In the genomic region with DNA sequence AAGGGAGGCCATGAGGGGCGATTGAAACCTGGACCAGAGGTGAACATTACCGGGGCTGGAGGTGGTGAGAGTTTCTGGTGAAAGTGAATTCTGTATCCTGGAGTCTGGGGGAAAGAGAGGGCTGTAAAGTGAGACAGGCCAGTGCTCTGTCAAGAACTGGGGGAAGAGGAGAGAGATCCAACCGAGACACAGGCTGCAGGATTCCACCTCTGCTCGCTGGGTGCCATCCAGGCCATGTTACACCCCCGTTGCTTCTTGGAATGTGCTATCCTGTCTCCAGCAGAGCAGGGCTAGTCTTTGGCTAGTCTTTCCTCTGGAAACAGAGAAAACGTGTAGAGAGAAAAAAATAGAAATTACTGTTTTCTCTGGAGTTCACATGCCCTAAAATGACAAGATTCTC, we compare ENCODE assay signal across 15 cellular contexts. TPM values are rescaled to one million over a fixed set of nuclear protein-coding genes. Genes with fewer than 3 reads are reported as not detected.
DNase-seq lines count a peak whose midpoint lies in the region; TF ChIP-seq lines count a peak whose summit lies in the region.
"Had no signal": no experiment of that assay in that cellular context is flagged by ENCODE, and none has a peak within 500 bp of the region (broad histone marks: within the 10 kb centered on the region; RNA-seq: fewer than 3 reads in every experiment).

No MANE protein-coding gene starts in this region.

- H3K27ac ChIP-seq in mesendoderm (ENCODE audit: low read depth, low read length) (no peak overlapping the region), skeletal muscle tissue (ENCODE audit: low read depth, low read length) (peak overlapping the region; percentile 17)
- no peak overlapping the region for H3K27ac ChIP-seq in CD4-positive, alpha-beta memory T cell (ENCODE audit: low read depth, low read length)
- H3K27ac ChIP-seq: vagina had no signal

- H3K36me3 Mint-ChIP-seq in HFFc6 (ENCODE audit: low read depth), result no peaks in the 10 kb centered on the region
- H3K36me3 Mint-ChIP-seq in CD4-positive, alpha-beta memory T cell, result no peaks in the 10 kb centered on the region

- no peak overlapping the region for H2BK5ac ChIP-seq in mesendoderm (ENCODE audit: low read length)

- H4K5ac ChIP-seq in mesendoderm (ENCODE audit: low read length), result no peak overlapping the region

- H3K9ac ChIP-seq in mesendoderm (ENCODE audit: low read length) (no peak overlapping the region), skeletal muscle tissue (ENCODE audit: low read depth in 1 of 3, low read length in 3 of 3) (no peak overlapping the region)

- WGBS in mesendoderm (ENCODE audit: extremely low coverage, insufficient coverage, low lambda C conversion rate), result no CpG with 5 or more reads among the region's 6 CpGs

- peak overlapping the region; percentile 89 for H3K27ac Mint-ChIP-seq in HFFc6
- no peak overlapping the region for H3K27ac Mint-ChIP-seq in CD4-positive, alpha-beta memory T cell

- no peak overlapping the region for H3K4me3 ChIP-seq in mesendoderm (ENCODE audit: low read length)
- H3K4me3 ChIP-seq in skeletal muscle tissue (ENCODE audit: low read length in 3 of 3), result no peak overlapping the region
- no peak overlapping the region for H3K4me3 ChIP-seq in CD4-positive, alpha-beta memory T cell (ENCODE audit: low read length in 2 of 2)
- H3K4me3 ChIP-seq: vagina had no signal

- no peak overlapping the region for H3K4ac ChIP-seq in mesendoderm (ENCODE audit: low read depth, low read length)

- no peaks in the 10 kb centered on the region for H3K79me1 ChIP-seq in mesendoderm (ENCODE audit: low read length)

- H3K4me1 ChIP-seq in mesendoderm (ENCODE audit: control insufficient read depth, low read depth, low read length) (peaks cover 5% of the 10 kb centered on the region), skeletal muscle tissue (ENCODE audit: control insufficient read depth in 3 of 3, insufficient read depth in 3 of 3, low read length in 3 of 3) (peaks cover 8 to 10% (median 9%) of the 10 kb centered on the region in 3 donors)
- no peaks in the 10 kb centered on the region for H3K4me1 ChIP-seq in CD4-positive, alpha-beta memory T cell (ENCODE audit: insufficient read depth, low read length)

- H3K27me3 ChIP-seq in mesendoderm (ENCODE audit: insufficient read depth, low read length, poor library complexity) (no peaks in the 10 kb centered on the region), skeletal muscle tissue (ENCODE audit: control insufficient read depth in 3 of 3, insufficient read depth in 3 of 3, low read length in 3 of 3) (no peaks in the 10 kb centered on the region)
- no peaks in the 10 kb centered on the region for H3K27me3 ChIP-seq in CD4-positive, alpha-beta memory T cell (ENCODE audit: insufficient read depth, low read length)
- H3K27me3 ChIP-seq: vagina had no signal

- H3K36me3 ChIP-seq in mesendoderm (ENCODE audit: control insufficient read depth, insufficient read depth, low read length), result no peaks in the 10 kb centered on the region
- H3K36me3 ChIP-seq in skeletal muscle tissue (ENCODE audit: control insufficient read depth in 3 of 3, insufficient read depth in 3 of 3, low read length in 3 of 3), result no peaks in the 10 kb centered on the region
- H3K36me3 ChIP-seq in CD4-positive, alpha-beta memory T cell (ENCODE audit: insufficient read depth, low read length), result no peaks in the 10 kb centered on the region
- H3K36me3 ChIP-seq: vagina had no signal

- no peak overlapping the region for H3K23ac ChIP-seq in mesendoderm (ENCODE audit: low read length)

- DNase-seq in HFFc6 (no peak), cerebellar cortex (ENCODE audit: low spot score) (peak; percentile 30), mesendoderm (peak; percentile 51), NCI-H345 (lab: John Stamatoyannopoulos, UW) (no peak), NCI-H1436 treated with DMSO at 0.1 percent for 48 hours (lab: John Stamatoyannopoulos, UW) (no peak), EL (no peak)
- DNase-seq in CD4-positive, alpha-beta memory T cell, result no peak
- DNase-seq: activated naive CD4-positive, alpha-beta T cell treated with anti-CD3 and anti-CD28 coated beads, Interleukin-2, amount 50 U/mL, for 16 hours; C1 segment of cervical spinal cord; central memory CD4-positive, alpha-beta T cell; NCI-H2107; NK-92 treated with Interleukin-12 subunit alpha and Interleukin-12 subunit beta, amount 100 ng/mL, for 24 hours had no signal

- no peak overlapping the region for H3K56ac ChIP-seq in mesendoderm (ENCODE audit: low read length)

- H4K8ac ChIP-seq in mesendoderm (ENCODE audit: low read depth, low read length), result no peak overlapping the region

- no peak overlapping the region for H2BK15ac ChIP-seq in mesendoderm (replicated peaks; ENCODE audit: low read depth)

- CTCF ChIA-PET in CD4-positive, alpha-beta memory T cell (lab: Charles Lee; ENCODE audit: partially characterized antibody), result no interaction called here

- no peaks in the 10 kb centered on the region for H3K79me2 ChIP-seq in mesendoderm (ENCODE audit: control insufficient read depth, insufficient read depth, low read length)

- H3K4me2 ChIP-seq in mesendoderm (ENCODE audit: low read length), result no peak overlapping the region

- no peaks in the 10 kb centered on the region; the same call in 1 of the 2 replicates for H3K27me3 Mint-ChIP-seq in HFFc6 (ENCODE audit: insufficient read depth)
- H3K27me3 Mint-ChIP-seq in CD4-positive, alpha-beta memory T cell, result no peaks in the 10 kb centered on the region

- H3K4me3 Mint-ChIP-seq in HFFc6, result peak overlapping the region; percentile 44; the same call in 1 of the 2 replicates
- no peak overlapping the region for H3K4me3 Mint-ChIP-seq in CD4-positive, alpha-beta memory T cell

- no peaks in the 10 kb centered on the region for H3K9me3 Mint-ChIP-seq in HFFc6
- no peaks in the 10 kb centered on the region for H3K9me3 Mint-ChIP-seq in CD4-positive, alpha-beta memory T cell

- H3K4me1 Mint-ChIP-seq in HFFc6 (ENCODE audit: low read depth), result peaks cover 47% of the 10 kb centered on the region
- H3K4me1 Mint-ChIP-seq in CD4-positive, alpha-beta memory T cell, result no peaks in the 10 kb centered on the region

- TF ChIP-seq CTCF in HFFc6 (IDR thresholded peaks at IDR 0.05), result no peak

- H2AK5ac ChIP-seq in mesendoderm (ENCODE audit: low read length), result no peak overlapping the region

- POLR2A ChIA-PET in CD4-positive, alpha-beta memory T cell (lab: Charles Lee; ENCODE audit: partially characterized antibody), result no interaction called here

- H3K18ac ChIP-seq in mesendoderm (ENCODE audit: low read length), result no peak overlapping the region

- intact Hi-C loops in CD4-positive, alpha-beta memory T cell (cut with micrococcal nuclease), result no loop called here

- H3K9me3 ChIP-seq in skeletal muscle tissue (ENCODE audit: control insufficient read depth in 3 of 3, low read length in 3 of 3), result no peaks in the 10 kb centered on the region
- H3K9me3 ChIP-seq in CD4-positive, alpha-beta memory T cell (ENCODE audit: control insufficient read depth in 1 of 2, low read length in 2 of 2), result no peaks in the 10 kb centered on the region
- H3K9me3 ChIP-seq: vagina had no signal

- no peak overlapping the region for H2BK120ac ChIP-seq in mesendoderm (ENCODE audit: low read depth, low read length)

RNA-seq across cellular contexts. Expression of a gene that starts 16.7 kb away (rescaled TPM):
- total RNA-seq in HFFc6 (2021; fragmentation: NEBNext Ultra II Directional; extraction: Animal tissue kit (Norgen Biotek cat#: 25700)), result not detected
- polyA plus RNA-seq in mesendoderm (2013, experiment 1 of 2), result not detected
- polyA plus RNA-seq in mesendoderm (2013, experiment 2 of 2), result not detected
- total RNA-seq in skeletal muscle tissue, result not detected
- total RNA-seq in CD4-positive, alpha-beta memory T cell, result not detected
- not detected for polyA plus RNA-seq in CD4-positive, alpha-beta memory T cell
- total RNA-seq: lower leg skin, vagina had no signal

RNA-seq across cellular contexts. Expression of a gene that starts 39.7 kb away (rescaled TPM):
- total RNA-seq in HFFc6 (2021; fragmentation: NEBNext Ultra II Directional; extraction: Animal tissue kit (Norgen Biotek cat#: 25700)), result 10 to 100 TPM; 21.1 to 29.5 (median 27.0) TPM
- polyA plus RNA-seq in mesendoderm (2013, experiment 1 of 2), result 34.7 TPM
- polyA plus RNA-seq in mesendoderm (2013, experiment 2 of 2), result 36.3 TPM
- total RNA-seq in skeletal muscle tissue, result 40.7 TPM
- total RNA-seq in CD4-positive, alpha-beta memory T cell, result 10 to 100 TPM; 55.1 to 64.2 TPM
- 10 to 100 TPM; 31.7 to 34.8 TPM for polyA plus RNA-seq in CD4-positive, alpha-beta memory T cell

Comparison
In these comparisons a context has a peak if more than half of its experiments do, and no peak if none do; other contexts are left out.
1. DNase-seq: peak in cerebellar cortex (single experiment) and mesendoderm (single experiment); none in HFFc6 (single experiment), NCI-H345 (single experiment), CD4-positive, alpha-beta memory T cell (0 of 5), NCI-H1436 treated with DMSO at 0.1 percent for 48 hours (single experiment) and EL (single experiment).